Comparison of ENCODE assay signal across 7 cellular contexts in genomic region chr20:53595018-53595378, GRCh38. TPM values are rescaled to one million over a fixed set of nuclear protein-coding genes. Genes with fewer than 3 reads are reported as not detected.
DNase-seq lines count a peak whose midpoint lies in the region; ATAC-seq and TF ChIP-seq lines count a peak whose summit lies in the region.

No MANE protein-coding gene starts in this region.

- H3K9me3 Mint-ChIP-seq in activated CD8-positive, alpha-beta T cell treated with anti-CD3 and anti-CD28 coated beads for 36 hours, result no peaks in the 10 kb centered on the region
- H3K9me3 Mint-ChIP-seq in stimulated activated naive B cell treated with anti-CD40 and anti-IgM and Interleukin-4, amounts not matched to agents 10 μg/mL and 1 μg/mL and 100 μg/mL, for 72 hours, result no peaks in the 10 kb centered on the region

- no peak for TF ChIP-seq CTCF in HL-60 (IDR thresholded peaks at IDR 0.05; ENCODE audit: insufficient read depth, low read length)
- TF ChIP-seq CTCF in activated CD8-positive, alpha-beta T cell treated with anti-CD3 and anti-CD28 coated beads for 36 hours (IDR thresholded peaks at IDR 0.05), result no peak

- POLR2A ChIA-PET in activated CD8-positive, alpha-beta T cell treated with anti-CD3 and anti-CD28 coated beads for 36 hours (lab: Charles Lee), result interaction anchor here (1.0 to 2.2 kb wide), 5 partner anchors 13 to 144 kb away, joined by 3 to 14 read pairs (median 4); no protein-coding TSS in a partner anchor

- peaks cover 46% of the 10 kb centered on the region for H3K4me1 Mint-ChIP-seq in activated CD8-positive, alpha-beta T cell treated with anti-CD3 and anti-CD28 coated beads for 36 hours (ENCODE audit: low read depth)
- H3K4me1 Mint-ChIP-seq in stimulated activated naive B cell treated with anti-CD40 and anti-IgM and Interleukin-4, amounts not matched to agents 10 μg/mL and 1 μg/mL and 100 μg/mL, for 72 hours, result peaks cover 17 to 42% of the 10 kb centered on the region in 2 donors

- no peaks in the 10 kb centered on the region for H3K9me3 ChIP-seq in iPS-18c (ENCODE audit: control insufficient read depth, insufficient read depth, low read length)

- H3K27ac Mint-ChIP-seq in activated CD8-positive, alpha-beta T cell treated with anti-CD3 and anti-CD28 coated beads for 36 hours, result peak overlapping the region; percentile 94
- H3K27ac Mint-ChIP-seq in stimulated activated naive B cell treated with anti-CD40 and anti-IgM and Interleukin-4, amounts not matched to agents 10 μg/mL and 1 μg/mL and 100 μg/mL, for 72 hours, result peak overlapping the region; percentile 92

- peak overlapping the region; percentile 84 for H3K4me3 Mint-ChIP-seq in activated CD8-positive, alpha-beta T cell treated with anti-CD3 and anti-CD28 coated beads for 36 hours
- peak overlapping the region; percentile 82 to 89 for H3K4me3 Mint-ChIP-seq in stimulated activated naive B cell treated with anti-CD40 and anti-IgM and Interleukin-4, amounts not matched to agents 10 μg/mL and 1 μg/mL and 100 μg/mL, for 72 hours

- DNase-seq in HL-60 (ENCODE audit: low read depth in 1 of 2, low spot score in 1 of 2), result no peak
- DNase-seq in activated CD8-positive, alpha-beta T cell treated with anti-CD3 and anti-CD28 coated beads for 36 hours, result no peak
- DNase-seq in stimulated activated naive B cell treated with anti-CD40 and anti-IgM and Interleukin-4, amounts not matched to agents 10 μg/mL and 1 μg/mL and 100 μg/mL, for 72 hours, result no peak
- DNase-seq in cortex of kidney (lab: John Stamatoyannopoulos, UW), result no peak
- DNase-seq in LoVo (ENCODE audit: low spot score), result no peak

- peaks cover 20% of the 10 kb centered on the region for H3K36me3 Mint-ChIP-seq in activated CD8-positive, alpha-beta T cell treated with anti-CD3 and anti-CD28 coated beads for 36 hours (ENCODE audit: low read depth)
- H3K36me3 Mint-ChIP-seq in stimulated activated naive B cell treated with anti-CD40 and anti-IgM and Interleukin-4, amounts not matched to agents 10 μg/mL and 1 μg/mL and 100 μg/mL, for 72 hours, result peaks cover 11 to 22% of the 10 kb centered on the region in 2 donors

- intact Hi-C loops in activated CD8-positive, alpha-beta T cell treated with anti-CD3 and anti-CD28 coated beads for 36 hours (cut with micrococcal nuclease), result no loop called here

- CTCF ChIA-PET in activated CD8-positive, alpha-beta T cell treated with anti-CD3 and anti-CD28 coated beads for 36 hours (lab: Charles Lee), result interaction anchor here (0.8 kb wide), 1 partner anchor 69 kb away, joined by 3 read pairs; no protein-coding TSS in a partner anchor

- peak overlapping the region; percentile 60 for H3K4me3 ChIP-seq in HL-60 (replicated peaks; ENCODE audit: insufficient read depth, low read length)
- peak overlapping the region; percentile 40 for H3K4me3 ChIP-seq in iPS-18c (ENCODE audit: insufficient read depth, low read depth, low read length)

- no peaks in the 10 kb centered on the region for H3K27me3 Mint-ChIP-seq in activated CD8-positive, alpha-beta T cell treated with anti-CD3 and anti-CD28 coated beads for 36 hours
- no peaks in the 10 kb centered on the region for H3K27me3 Mint-ChIP-seq in stimulated activated naive B cell treated with anti-CD40 and anti-IgM and Interleukin-4, amounts not matched to agents 10 μg/mL and 1 μg/mL and 100 μg/mL, for 72 hours

- no peak for ATAC-seq in activated CD8-positive, alpha-beta T cell treated with anti-CD3 and anti-CD28 coated beads for 36 hours
- ATAC-seq in stimulated activated naive B cell treated with anti-CD40 and anti-IgM and Interleukin-4, amounts not matched to agents 10 μg/mL and 1 μg/mL and 100 μg/mL, for 72 hours (replicated peaks), result no peak
- ATAC-seq in HG02642 (IDR thresholded peaks at IDR 0.05; ENCODE audit: poor library complexity, unreplicated experiment), result no peak

- H3K27me3 ChIP-seq in HL-60 (ENCODE audit: insufficient read depth, poor library complexity, severe bottlenecking), result no peaks in the 10 kb centered on the region

- H3K27ac ChIP-seq in HL-60 (replicated peaks), result peak overlapping the region; percentile 82

RNA-seq across cellular contexts. Expression of gene ZNF217, which starts 1.4 kb away (rescaled TPM):
- 10 to 100 TPM; 51.3 to 51.8 TPM for total RNA-seq in activated CD8-positive, alpha-beta T cell treated with anti-CD3 and anti-CD28 coated beads for 36 hours
